26 cellular contexts compared by ENCODE assay signal in the genomic region with DNA sequence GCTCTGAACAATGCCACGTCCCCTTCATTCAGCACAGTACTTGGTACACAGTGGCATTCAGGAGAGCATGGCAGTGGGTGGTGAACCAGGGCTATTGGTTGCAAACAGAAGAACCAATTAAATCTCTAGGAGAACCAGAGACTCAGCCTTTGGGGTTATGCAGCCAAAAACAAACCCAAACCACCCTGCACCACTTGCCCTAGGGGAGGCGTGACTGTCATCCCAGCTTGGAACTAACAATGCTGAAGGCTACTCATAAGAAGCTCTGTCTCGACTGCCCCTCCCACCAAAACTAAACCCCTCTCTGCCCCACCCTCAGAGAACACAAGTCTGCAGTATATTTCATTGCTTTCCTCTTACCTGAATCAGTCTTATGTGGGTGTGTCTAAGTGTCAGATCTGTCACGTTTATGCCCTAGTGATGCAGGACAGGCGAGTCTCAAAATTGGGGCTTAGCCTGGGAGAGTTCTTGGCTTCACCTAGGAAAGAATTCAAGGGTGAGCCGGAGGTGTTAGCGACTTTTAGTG. TPM values are rescaled to one million over a fixed set of nuclear protein-coding genes. Genes with fewer than 3 reads are reported as not detected.
"Had no signal": no experiment of that assay in that cellular context is flagged by ENCODE, and none has a peak within 500 bp of the region (broad histone marks: within the 10 kb centered on the region; RNA-seq: fewer than 3 reads in every experiment).

No MANE protein-coding gene starts in this region.

- H3K27me3 Mint-ChIP-seq: activated T-helper 17 cell treated with anti-CD3 and anti-CD28 coated beads, Interleukin-2, amount 50 U/mL, for 72 hours had no signal

- H3K27ac ChIP-seq: adrenal gland had no signal

- DNase-seq: activated CD4-positive, alpha-beta T cell treated with anti-CD3 and anti-CD28 coated beads for 48 hours; activated CD4-positive, alpha-beta T cell treated with anti-CD3 and anti-CD28 coated beads, Interleukin-2, amount 50 U/mL, for 4 hours; activated naive CD4-positive, alpha-beta T cell treated with anti-CD3 and anti-CD28 coated beads, Interleukin-2, amount 50 U/mL, for 16 hours; activated naive CD8-positive, alpha-beta T cell treated with anti-CD3 and anti-CD28 coated beads, Interleukin-2, amount 10 ng/mL, durations not matched to agents 7 days and 5 days; activated T-cell treated with anti-CD3 and anti-CD28 coated beads for 4 hours; activated T-cell treated with anti-CD3 and anti-CD28 coated beads, Interleukin-2, amount 50 U/mL, for 48 hours; anterior cingulate cortex; Karpas-422; MM.1S; NCI-H1105; NCI-H1436; NCI-H1694 treated with DMSO at 0.1 percent for 48 hours; NCI-H2029 treated with DMSO at 0.1 percent for 48 hours; NCI-H345; NCI-H510A; NCI-H526 treated with DMSO at 0.1 percent for 48 hours; NCI-H82; SIG-M5; T-helper 17 cell; T-helper 9 cell had no signal

- H3K36me3 Mint-ChIP-seq: activated naive CD8-positive, alpha-beta T cell treated with anti-CD3 and anti-CD28 coated beads, Interleukin-2, amount 10 ng/mL, durations not matched to agents 7 days and 5 days; WTC11 had no signal

- ATAC-seq: activated T-helper 17 cell treated with anti-CD3 and anti-CD28 coated beads, Interleukin-2, amount 50 U/mL, for 72 hours; K562; T-helper 17 cell; WTC11 had no signal

- H3K4me3 ChIP-seq: adrenal gland, K562 had no signal

- H3K9me3 ChIP-seq: adrenal gland had no signal

- H3K36me3 ChIP-seq: adrenal gland had no signal

- H3K4me1 Mint-ChIP-seq: activated naive CD8-positive, alpha-beta T cell treated with anti-CD3 and anti-CD28 coated beads, Interleukin-2, amount 10 ng/mL, durations not matched to agents 7 days and 5 days; activated T-helper 17 cell treated with anti-CD3 and anti-CD28 coated beads, Interleukin-2, amount 50 U/mL, for 72 hours; T-helper 17 cell had no signal

- H3K9me3 Mint-ChIP-seq: activated T-helper 17 cell treated with anti-CD3 and anti-CD28 coated beads, Interleukin-2, amount 50 U/mL, for 72 hours had no signal

- H3K27me3 ChIP-seq: adrenal gland had no signal

- H3K27ac Mint-ChIP-seq: activated naive CD8-positive, alpha-beta T cell treated with anti-CD3 and anti-CD28 coated beads, Interleukin-2, amount 10 ng/mL, durations not matched to agents 7 days and 5 days; activated T-helper 17 cell treated with anti-CD3 and anti-CD28 coated beads, Interleukin-2, amount 50 U/mL, for 72 hours; T-helper 17 cell; WTC11 had no signal

- H3K4me3 Mint-ChIP-seq: activated naive CD8-positive, alpha-beta T cell treated with anti-CD3 and anti-CD28 coated beads, Interleukin-2, amount 10 ng/mL, durations not matched to agents 7 days and 5 days; activated T-helper 17 cell treated with anti-CD3 and anti-CD28 coated beads, Interleukin-2, amount 50 U/mL, for 72 hours; T-helper 17 cell; WTC11 had no signal

RNA-seq across cellular contexts. Expression of gene KLHL40, which starts 15.2 kb away (rescaled TPM):
- total RNA-seq: activated naive CD8-positive, alpha-beta T cell treated with anti-CD3 and anti-CD28 coated beads, Interleukin-2, amount 10 ng/mL, durations not matched to agents 7 days and 5 days; activated T-helper 17 cell treated with anti-CD3 and anti-CD28 coated beads, Interleukin-2, amount 50 U/mL, for 72 hours; K562; OCI-LY7; RPMI7951; T-helper 17 cell; WTC11 had no signal
- polyA plus RNA-seq: K562 had no signal

RNA-seq across cellular contexts. Expression of gene HHATL, which starts 32.5 kb away (rescaled TPM):
- total RNA-seq: activated naive CD8-positive, alpha-beta T cell treated with anti-CD3 and anti-CD28 coated beads, Interleukin-2, amount 10 ng/mL, durations not matched to agents 7 days and 5 days; activated T-helper 17 cell treated with anti-CD3 and anti-CD28 coated beads, Interleukin-2, amount 50 U/mL, for 72 hours; K562; OCI-LY7; RPMI7951; T-helper 17 cell had no signal
- polyA plus RNA-seq: K562 had no signal
